In the genomic region with DNA sequence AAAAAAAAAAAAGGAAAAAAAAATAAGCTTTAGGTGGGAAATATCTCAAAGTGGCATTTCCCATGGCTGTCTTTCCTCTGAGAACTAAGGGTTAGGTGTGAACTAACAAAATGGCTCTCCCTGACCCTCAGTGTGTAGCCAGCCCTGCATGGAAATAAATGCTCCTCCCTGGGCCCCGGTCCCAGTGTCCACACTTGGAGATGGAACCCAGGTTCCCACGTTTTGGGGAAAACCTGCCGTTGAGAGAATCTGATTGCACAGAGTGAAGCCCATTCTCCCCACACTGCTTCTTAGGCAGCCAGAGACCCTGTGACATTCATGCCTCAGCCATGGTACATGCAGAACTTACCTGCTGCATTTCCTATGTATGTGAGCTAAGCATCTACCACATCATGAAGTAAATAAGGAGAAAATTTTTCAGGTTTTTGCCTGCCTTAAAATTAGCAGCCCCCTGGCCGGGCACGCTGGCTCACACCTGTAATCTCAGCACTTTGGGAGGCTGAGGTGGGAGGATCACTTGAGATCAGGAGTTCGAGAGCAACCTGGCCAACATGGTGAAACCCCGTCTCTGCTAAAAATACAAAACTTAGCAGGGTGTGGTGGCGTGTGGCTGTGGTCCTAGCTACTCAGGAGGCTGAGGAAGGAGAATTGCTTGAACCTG, we compare ENCODE assay signal across 18 cellular contexts. TPM values are rescaled to one million over a fixed set of nuclear protein-coding genes. Genes with fewer than 3 reads are reported as not detected.
DNase-seq lines count a peak whose midpoint lies in the region; ATAC-seq, FAIRE-seq and TF ChIP-seq lines count a peak whose summit lies in the region.
"Had no signal": no experiment of that assay in that cellular context is flagged by ENCODE, and none has a peak within 500 bp of the region (broad histone marks: within the 10 kb centered on the region; RNA-seq: fewer than 3 reads in every experiment).

No MANE protein-coding gene starts in this region.

- TF ChIP-seq EP300 in GM12878 (IDR thresholded peaks at IDR 0.05; ENCODE audit: borderline replicate concordance in 1 of 2, control insufficient read depth in 1 of 2, low read depth in 2 of 2, low read length in 2 of 2): no peak

- H3K4me3 ChIP-seq in BLaER1 (no peak overlapping the region), GM12878 (peak overlapping the region; percentile 26; the same call in 1 of the 2 replicates), osteoblast (ENCODE audit: insufficient read depth, low read length) (no peak overlapping the region)
- H3K4me3 ChIP-seq: GM23248, MG63 had no signal

- intact Hi-C loops in GM12878 (cut with micrococcal nuclease; ENCODE audit: unreplicated experiment): loop anchor here (2.0 to 10.0 kb wide), 2 partner anchors 77 to 275 kb away; a partner anchor contains a TSS

- H3K36me3 ChIP-seq in BLaER1 (no peaks in the 10 kb centered on the region), GM12878 (ENCODE audit: control insufficient read depth in 2 of 2, insufficient read depth in 2 of 2, low read length in 1 of 2) (no peaks in the 10 kb centered on the region; a peak in 1 of 4 replicates), osteoblast (ENCODE audit: insufficient read depth, low read length) (no peaks in the 10 kb centered on the region)
- H3K36me3 ChIP-seq: MG63, Peyer's patch had no signal

- in situ Hi-C loops in GM12878 (cut with MboI): loop anchor here (10.0 kb wide), 1 partner anchor 65 kb away; no protein-coding TSS in a partner anchor

- H3K79me2 ChIP-seq in GM12878 (ENCODE audit: control insufficient read depth, insufficient read depth, low read length) (peaks cover 12% of the 10 kb centered on the region), osteoblast (ENCODE audit: insufficient read depth, low read length) (no peaks in the 10 kb centered on the region)

- WGBS in GM12878 (ENCODE audit: insufficient coverage, insufficient replicate concordance, low lambda C conversion rate, missing lambda C conversion rate): 34% methylated on average over 8 of the region's 8 CpGs

- H3K9ac ChIP-seq in BLaER1 (no peak overlapping the region; the same call in 1 of the 2 replicates), GM12878 (ENCODE audit: control insufficient read depth, insufficient read depth, low read length) (peak overlapping the region; percentile 93)
- H3K9ac ChIP-seq: GM23248 had no signal

- H3K27me3 ChIP-seq in BLaER1 (no peaks in the 10 kb centered on the region), GM12878 (replicated peaks in 1 of 2; ENCODE audit: control insufficient read depth in 2 of 2, insufficient read depth in 2 of 2, low read length in 1 of 2) (no peaks in the 10 kb centered on the region), osteoblast (ENCODE audit: insufficient read depth, low read length) (no peaks in the 10 kb centered on the region)
- H3K27me3 ChIP-seq: MG63, Peyer's patch had no signal

- H4K20me1 ChIP-seq in BLaER1 (no peaks in the 10 kb centered on the region), GM12878 (ENCODE audit: control insufficient read depth, insufficient read depth) (no peaks in the 10 kb centered on the region; the same call in 1 of the 2 replicates), osteoblast (ENCODE audit: insufficient read depth, low read length) (no peaks in the 10 kb centered on the region)

- POLR2A ChIA-PET in GM12878 (lab: Charles Lee): interaction anchor here (0.6 to 2.8 kb wide), 2 partner anchors 15 to 39 kb away, joined by 4 to 14 read pairs; no protein-coding TSS in a partner anchor

- H2AFZ ChIP-seq in GM12878 (ENCODE audit: control insufficient read depth, low read depth, low read length) (no peak overlapping the region; the same call in 1 of the 2 replicates), osteoblast (ENCODE audit: low read length) (no peak overlapping the region)
- H2AFZ ChIP-seq: GM23248 had no signal

- H3K27ac ChIP-seq in BLaER1 (no peak overlapping the region), GM12878 (ENCODE audit: control insufficient read depth, insufficient read depth) (peak overlapping the region; percentile 95), osteoblast (ENCODE audit: low read depth, low read length) (no peak overlapping the region)
- H3K27ac ChIP-seq: GM23248 had no signal

- H3K4me2 ChIP-seq in BLaER1: peak overlapping the region; percentile 90
- peak overlapping the region; percentile 98 for H3K4me2 ChIP-seq in GM12878 (ENCODE audit: control insufficient read depth, insufficient read depth)
- no peak overlapping the region for H3K4me2 ChIP-seq in osteoblast (ENCODE audit: insufficient read depth, low read length)

- no peak for DNase-seq in GM12892 (ENCODE audit: insufficient read length)
- no peak for DNase-seq in GM12878 (ENCODE audit: low read depth, low spot score)
- DNase-seq in osteoblast (ENCODE audit: insufficient read length, low spot score, missing footprints): peak; percentile 21
- no peak for DNase-seq in SW 1271 (lab: John Stamatoyannopoulos, UW)
- no peak for DNase-seq in NCI-H1436 treated with DMSO at 0.1 percent for 48 hours (lab: John Stamatoyannopoulos, UW)
- DNase-seq: CD8-positive, alpha-beta memory T cell; DND-41; GDM1; GM23248; MG63; NCI-H1105 treated with DMSO at 0.1 percent for 48 hours; NCI-H1930; NCI-H2171 treated with DMSO at 0.1 percent for 48 hours; NCI-H510A; SHP77 had no signal

- FAIRE-seq in GM12892 (lab: Jason Lieb, UNC): peak; percentile 44
- no peak for FAIRE-seq in GM12878 (lab: Jason Lieb, UNC)

- BruUV-seq in GM12878 (replicated peaks; lab: Mats Ljungman, UMichigan): no TSS peak

- H3K4me1 ChIP-seq in BLaER1 (peaks cover 46% of the 10 kb centered on the region), GM12878 (ENCODE audit: control insufficient read depth, insufficient read depth, low read length) (peaks cover 49% of the 10 kb centered on the region), osteoblast (ENCODE audit: insufficient read depth, low read length) (peaks cover 23% of the 10 kb centered on the region)

- TF ChIP-seq RAD21 in GM12878 (IDR thresholded peaks at IDR 0.05; ENCODE audit: insufficient read depth, low read depth, low read length): no peak

- ATAC-seq in GM12878 (no peak), HG03159 (IDR thresholded peaks at IDR 0.05; ENCODE audit: unreplicated experiment) (no peak)

- RAD21 ChIA-PET in GM12878 (lab: Charles Lee; ENCODE audit: unreplicated experiment): interaction anchor here (0.7 to 2.6 kb wide), 3 partner anchors 26 to 276 kb away, joined by 3 to 6 read pairs (median 3); no protein-coding TSS in a partner anchor

- CTCF ChIA-PET in GM12878 (lab: Yijun Ruan, JAX): interaction anchor here (0.6 to 5.8 kb wide), 3 partner anchors 14 to 62 kb away, joined by 3 to 54 read pairs (median 6); no protein-coding TSS in a partner anchor

- TF ChIP-seq CTCF in GM12878 (IDR thresholded peaks at IDR 0.05 in 2 of 3, conservative IDR thresholded peaks at IDR 0.05 in 1 of 3; ENCODE audit: control insufficient read depth in 2 of 3, extremely low read depth in 1 of 3, insufficient read depth in 1 of 3, low read depth in 3 of 3, low read length in 3 of 3): no peak
- no peak for TF ChIP-seq CTCF in osteoblast (IDR thresholded peaks at IDR 0.05; ENCODE audit: extremely low read depth, low read depth, low read length)

- H3K9me3 ChIP-seq in BLaER1: peaks cover under 1% of the 10 kb centered on the region; the same call in 1 of the 2 replicates
- no peaks in the 10 kb centered on the region for H3K9me3 ChIP-seq in GM12878 (replicated peaks; ENCODE audit: control insufficient read depth, insufficient read depth, low read length)
- no peaks in the 10 kb centered on the region for H3K9me3 ChIP-seq in osteoblast (ENCODE audit: low read depth, low read length)
- H3K9me3 ChIP-seq: MG63, Peyer's patch had no signal

- SMC1A ChIA-PET in GM12878 (lab: Charles Lee; ENCODE audit: uncharacterized antibody, unreplicated experiment): interaction anchor here (0.8 to 3.0 kb wide), 5 partner anchors 26 to 62 kb away, joined by 3 to 12 read pairs (median 3); no protein-coding TSS in a partner anchor

- TF ChIP-seq POLR2A in GM12892 (IDR thresholded peaks at IDR 0.05; ENCODE audit: low read depth, low read length) (no peak), GM12878 (IDR thresholded peaks at IDR 0.05; ENCODE audit: low read depth, low read length) (no peak)

RNA-seq across cellular contexts. Expression of a gene that starts 34.5 kb away (rescaled TPM):
- not detected for polyA plus RNA-seq in GM12892 (2012; ENCODE audit: missing spikeins)
- not detected in 2 replicates for total RNA-seq in GM12878 (2013; cell fraction: nucleolus; rRNA removed)
- total RNA-seq in GM12878 (2014; rRNA removed): not detected in 2 replicates
- total RNA-seq in GM12878 (2014; rRNA removed; fragmentation: Illumina TruSeq; extraction: Trizol): not detected in 2 replicates
- total RNA-seq in GM12878 (2021): not detected in 2 replicates
- not detected for polyA plus RNA-seq in GM12878 (2011; ENCODE audit: low read depth)
- not detected in 2 replicates for polyA plus RNA-seq in GM12878 (2011; rRNA removed)
- polyA plus RNA-seq in GM12878 (2011; cell fraction: cytosol; rRNA removed): not detected in 2 replicates
- polyA plus RNA-seq in GM12878 (2011; cell fraction: nucleus; rRNA removed): not detected in 2 replicates
- not detected in 2 replicates for polyA plus RNA-seq in GM12878 (2012)
- not detected in 2 replicates for polyA plus RNA-seq in GM12878 (2014; fragmentation: Illumina TruSeq; extraction: Trizol)
- not detected for polyA plus RNA-seq in GM12878 (2014; fragmentation: Nextera tagmentation; extraction: Ambion mirVana)
- polyA plus RNA-seq in GM12878 (2014; rRNA removed): not detected in 2 replicates
- not detected for polyA plus RNA-seq in GM12878 (2016; fragmentation: Nextera tagmentation; extraction: Ambion mirVana)
- polyA minus RNA-seq in GM12878 (2011; rRNA and poly(A)+ RNA removed): not detected in 2 replicates
- not detected in 2 replicates for polyA minus RNA-seq in GM12878 (2011; cell fraction: cytosol; rRNA and poly(A)+ RNA removed)
- not detected in 2 replicates for polyA minus RNA-seq in GM12878 (2011; cell fraction: nucleus; rRNA and poly(A)+ RNA removed)
- total RNA-seq in osteoblast: not detected in 2 replicates
- total RNA-seq: CD8-positive, alpha-beta memory T cell; GM23248; Peyer's patch had no signal
- polyA plus RNA-seq: CD8-positive, alpha-beta memory T cell; GM23248 had no signal

RNA-seq across cellular contexts. Expression of a gene that starts 34.6 kb away (rescaled TPM):
- 65.2 TPM for polyA plus RNA-seq in GM12892 (2012; ENCODE audit: missing spikeins)
- 480 and 510 TPM in 2 replicates for total RNA-seq in GM12878 (2013; cell fraction: nucleolus; rRNA removed)
- 46.5 and 47.3 TPM in 2 replicates for total RNA-seq in GM12878 (2014; rRNA removed)
- total RNA-seq in GM12878 (2014; rRNA removed; fragmentation: Illumina TruSeq; extraction: Trizol): 61.4 and 62.0 TPM in 2 replicates
- total RNA-seq in GM12878 (2021): 108 and 112 TPM in 2 replicates
- 28.8 TPM for polyA plus RNA-seq in GM12878 (2011; ENCODE audit: low read depth)
- polyA plus RNA-seq in GM12878 (2011; rRNA removed): 37.7 and 37.9 TPM in 2 replicates
- 45.3 and 49.6 TPM in 2 replicates for polyA plus RNA-seq in GM12878 (2011; cell fraction: cytosol; rRNA removed)
- 117 and 129 TPM in 2 replicates for polyA plus RNA-seq in GM12878 (2011; cell fraction: nucleus; rRNA removed)
- 60.4 and 62.6 TPM in 2 replicates for polyA plus RNA-seq in GM12878 (2012)
- polyA plus RNA-seq in GM12878 (2014; fragmentation: Illumina TruSeq; extraction: Trizol): 113 and 203 TPM in 2 replicates
- polyA plus RNA-seq in GM12878 (2014; fragmentation: Nextera tagmentation; extraction: Ambion mirVana): 1 to 10 TPM; 3.3 to 3.6 TPM
- polyA plus RNA-seq in GM12878 (2014; rRNA removed): 51.0 and 55.2 TPM in 2 replicates
- polyA plus RNA-seq in GM12878 (2016; fragmentation: Nextera tagmentation; extraction: Ambion mirVana): 10 to 100 TPM; 19.4 to 39.2 TPM
- 206 and 215 TPM in 2 replicates for polyA minus RNA-seq in GM12878 (2011; rRNA and poly(A)+ RNA removed)
- polyA minus RNA-seq in GM12878 (2011; cell fraction: cytosol; rRNA and poly(A)+ RNA removed): 62.9 and 84.7 TPM in 2 replicates
- 129 and 214 TPM in 2 replicates for polyA minus RNA-seq in GM12878 (2011; cell fraction: nucleus; rRNA and poly(A)+ RNA removed)
- 44.5 and 65.1 TPM in 2 replicates for total RNA-seq in osteoblast
